ENCODE assay signal across 9 cellular contexts in the genomic region with DNA sequence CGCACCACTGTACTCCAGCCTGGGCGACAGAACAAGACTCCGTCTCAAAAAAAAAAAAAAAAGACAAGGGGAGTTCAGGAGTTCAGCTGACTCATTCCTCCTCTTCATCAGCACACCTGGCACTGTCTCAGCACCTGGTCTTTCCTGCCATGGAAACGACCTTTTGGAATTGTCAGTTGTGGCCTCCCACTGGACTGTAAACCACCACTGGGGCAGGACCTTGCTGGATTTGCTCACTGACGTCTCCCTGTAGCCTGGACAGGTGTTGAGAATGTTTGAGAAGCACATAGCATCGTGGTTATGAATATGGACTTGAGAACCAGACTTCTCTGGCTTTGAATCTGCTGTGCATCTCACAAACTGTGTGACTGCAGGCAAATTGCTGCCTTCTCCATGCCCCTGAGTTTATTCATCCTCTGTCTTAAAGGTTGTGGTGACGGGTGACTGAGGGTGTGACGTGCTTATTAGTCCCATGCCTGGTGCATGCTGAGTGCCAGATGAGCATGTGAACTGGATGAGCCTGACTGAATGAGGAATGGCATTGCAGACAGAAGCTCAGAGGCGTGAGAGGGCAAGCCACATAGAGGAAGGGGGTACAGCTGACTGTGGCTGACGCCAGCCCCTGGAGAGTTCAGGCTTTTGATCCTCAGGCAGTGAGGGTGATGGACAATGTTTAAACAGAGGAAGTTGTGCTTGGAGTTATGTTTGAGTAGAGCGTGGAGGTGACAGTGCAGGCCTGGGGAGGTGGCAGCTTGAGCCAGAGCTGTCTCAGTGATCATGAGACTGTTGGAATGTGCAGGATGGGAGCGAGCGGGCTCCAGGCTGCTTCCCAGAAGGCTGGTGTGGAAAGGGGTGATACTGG. TPM values are rescaled to one million over a fixed set of nuclear protein-coding genes. Genes with fewer than 3 reads are reported as not detected.
DNase-seq lines count a peak whose midpoint lies in the region; ATAC-seq, FAIRE-seq and TF ChIP-seq lines count a peak whose summit lies in the region.
"Had no signal": no experiment of that assay in that cellular context is flagged by ENCODE, and none has a peak within 500 bp of the region (broad histone marks: within the 10 kb centered on the region; RNA-seq: fewer than 3 reads in every experiment).

No MANE protein-coding gene starts in this region.

- H3K27ac ChIP-seq in kidney (ENCODE audit: low read depth in 2 of 2, low read length in 2 of 2) (peak overlapping the region; percentile 86 to 92), upper lobe of left lung (peak overlapping the region in 3 of 4 donors; percentile 16 to 67 (median 23))
- H3K27ac ChIP-seq: SK-N-MC had no signal

- peak; percentile 12 for DNase-seq in activated T-cell treated with anti-CD3 and anti-CD28 coated beads, Interleukin-2, amount 50 U/mL, for 1 hour
- DNase-seq in activated T-cell treated with anti-CD3 and anti-CD28 coated beads for 4 hours (no peak), kidney (no peak), upper lobe of left lung (no peak)
- no peak for DNase-seq in activated naive CD4-positive, alpha-beta T cell treated with anti-CD3 and anti-CD28 coated beads, Interleukin-2, amount 10 ng/mL, durations not matched to agents 7 days and 5 days

- peak overlapping the region; percentile 89 for H3K27ac Mint-ChIP-seq in activated T-helper 17 cell treated with anti-CD3 and anti-CD28 coated beads, Interleukin-2, amount 50 U/mL, for 72 hours
- no peak overlapping the region for H3K27ac Mint-ChIP-seq in activated naive CD4-positive, alpha-beta T cell treated with anti-CD3 and anti-CD28 coated beads, Interleukin-2, amount 10 ng/mL, durations not matched to agents 7 days and 5 days

- H3K9me3 Mint-ChIP-seq in activated T-helper 17 cell treated with anti-CD3 and anti-CD28 coated beads, Interleukin-2, amount 50 U/mL, for 72 hours, result no peaks in the 10 kb centered on the region
- H3K9me3 Mint-ChIP-seq in activated naive CD4-positive, alpha-beta T cell treated with anti-CD3 and anti-CD28 coated beads, Interleukin-2, amount 10 ng/mL, durations not matched to agents 7 days and 5 days, result no peaks in the 10 kb centered on the region

- CTCF ChIA-PET in activated naive CD4-positive, alpha-beta T cell treated with anti-CD3 and anti-CD28 coated beads, Interleukin-2, amount 10 ng/mL, durations not matched to agents 7 days and 5 days (lab: Charles Lee), result interaction anchor here (0.6 kb wide), 1 partner anchor 13 kb away, joined by 4 read pairs; a partner anchor contains a TSS

- WGBS in upper lobe of left lung, 2 donors, result 78 to 84% methylated on average over 13 of the region's 13 CpGs

- no peaks in the 10 kb centered on the region for H3K27me3 ChIP-seq in upper lobe of left lung

- TF ChIP-seq EP300 in upper lobe of left lung (IDR thresholded peaks at IDR 0.05), result no peak

- no peak overlapping the region for H3K4me3 ChIP-seq in kidney (ENCODE audit: low read length in 2 of 2)
- H3K4me3 ChIP-seq in upper lobe of left lung, result no peak overlapping the region
- H3K4me3 ChIP-seq: SK-N-MC had no signal

- H3K36me3 Mint-ChIP-seq in activated T-helper 17 cell treated with anti-CD3 and anti-CD28 coated beads, Interleukin-2, amount 50 U/mL, for 72 hours (ENCODE audit: low read depth), result peaks cover 13% of the 10 kb centered on the region
- peaks cover 8% of the 10 kb centered on the region for H3K36me3 Mint-ChIP-seq in activated naive CD4-positive, alpha-beta T cell treated with anti-CD3 and anti-CD28 coated beads, Interleukin-2, amount 10 ng/mL, durations not matched to agents 7 days and 5 days

- H3K4me1 ChIP-seq in kidney (ENCODE audit: control insufficient read depth in 1 of 2, insufficient read depth in 1 of 2, low read depth in 1 of 2, low read length in 2 of 2), result peaks cover 49 to 57% of the 10 kb centered on the region in 2 donors
- peaks cover 35 to 80% (median 49%) of the 10 kb centered on the region in 4 donors for H3K4me1 ChIP-seq in upper lobe of left lung

- H3K4me1 Mint-ChIP-seq in activated T-helper 17 cell treated with anti-CD3 and anti-CD28 coated beads, Interleukin-2, amount 50 U/mL, for 72 hours, result peaks cover 65% of the 10 kb centered on the region
- H3K4me1 Mint-ChIP-seq in activated naive CD4-positive, alpha-beta T cell treated with anti-CD3 and anti-CD28 coated beads, Interleukin-2, amount 10 ng/mL, durations not matched to agents 7 days and 5 days, result peaks cover 84% of the 10 kb centered on the region

- peak overlapping the region in 1 of 2 donors; percentile 74 for H3K9ac ChIP-seq in kidney (ENCODE audit: low read length in 2 of 2)

- H3K9me3 ChIP-seq in kidney (ENCODE audit: control insufficient read depth in 1 of 2, low read length in 2 of 2), result no peaks in the 10 kb centered on the region
- H3K9me3 ChIP-seq in upper lobe of left lung, result no peaks in the 10 kb centered on the region

- no peak for FAIRE-seq in kidney (lab: Jason Lieb, UNC)

- peak overlapping the region; percentile 57 for H3K4me3 Mint-ChIP-seq in activated T-helper 17 cell treated with anti-CD3 and anti-CD28 coated beads, Interleukin-2, amount 50 U/mL, for 72 hours
- H3K4me3 Mint-ChIP-seq in activated naive CD4-positive, alpha-beta T cell treated with anti-CD3 and anti-CD28 coated beads, Interleukin-2, amount 10 ng/mL, durations not matched to agents 7 days and 5 days, result no peak overlapping the region

- intact Hi-C loops in kidney (cut with DNase I), result no loop called here

- TF ChIP-seq POLR2A in upper lobe of left lung (IDR thresholded peaks at IDR 0.05), result no peak

- H3K36me3 ChIP-seq in kidney (ENCODE audit: control insufficient read depth in 1 of 2, insufficient read depth in 2 of 2, low read length in 2 of 2) (peaks cover 0 to 3% of the 10 kb centered on the region in 2 donors), upper lobe of left lung (peaks cover 0 to 31% (median 6%) of the 10 kb centered on the region in 4 donors)

- TF ChIP-seq CTCF in kidney (IDR thresholded peaks at IDR 0.05; ENCODE audit: borderline replicate concordance, extremely low read depth, insufficient read depth), result no peak
- TF ChIP-seq CTCF in upper lobe of left lung (IDR thresholded peaks at IDR 0.05), result no peak

- H3K27me3 Mint-ChIP-seq in activated T-helper 17 cell treated with anti-CD3 and anti-CD28 coated beads, Interleukin-2, amount 50 U/mL, for 72 hours, result no peaks in the 10 kb centered on the region
- no peaks in the 10 kb centered on the region for H3K27me3 Mint-ChIP-seq in activated naive CD4-positive, alpha-beta T cell treated with anti-CD3 and anti-CD28 coated beads, Interleukin-2, amount 10 ng/mL, durations not matched to agents 7 days and 5 days

- ATAC-seq in activated T-helper 17 cell treated with anti-CD3 and anti-CD28 coated beads, Interleukin-2, amount 50 U/mL, for 72 hours (replicated peaks), result peak; percentile 42
- no peak for ATAC-seq in upper lobe of left lung (ENCODE audit: low FRiP score in 2 of 2)
- ATAC-seq in GM18519 (IDR thresholded peaks at IDR 0.05; ENCODE audit: low FRiP score, unreplicated experiment), result no peak
- ATAC-seq in GM18517 (IDR thresholded peaks at IDR 0.05; ENCODE audit: unreplicated experiment), result no peak

RNA-seq across cellular contexts. Expression of a gene that starts 12.7 kb away (rescaled TPM):
- 10 to 100 TPM; 21.5 to 60.0 TPM for total RNA-seq in activated T-helper 17 cell treated with anti-CD3 and anti-CD28 coated beads, Interleukin-2, amount 50 U/mL, for 72 hours
- total RNA-seq in kidney (68.2 TPM), upper lobe of left lung (100 to 1,000 TPM in 2 of 6 donors, 10 to 100 TPM in 4; 79.2 to 194 (median 94.6) TPM)
- polyA plus RNA-seq in kidney (ENCODE audit: insufficient read depth, low read depth, low replicate concordance), result 67.0 TPM

RNA-seq across cellular contexts. Expression of a gene that starts 55.1 kb away (rescaled TPM):
- 10 to 100 TPM; 35.3 to 36.9 TPM for total RNA-seq in activated T-helper 17 cell treated with anti-CD3 and anti-CD28 coated beads, Interleukin-2, amount 50 U/mL, for 72 hours
- total RNA-seq in kidney (17.3 TPM), upper lobe of left lung (10 to 100 TPM; 15.7 to 20.9 (median 17.2) TPM)
- 3.7 TPM for polyA plus RNA-seq in kidney (ENCODE audit: insufficient read depth, low read depth, low replicate concordance)
